14 cellular contexts compared by ENCODE assay signal in genomic region chr1:160646192-160646591, GRCh38. TPM values are rescaled to one million over a fixed set of nuclear protein-coding genes. Genes with fewer than 3 reads are reported as not detected.
DNase-seq lines count a peak whose midpoint lies in the region; ATAC-seq, FAIRE-seq and TF ChIP-seq lines count a peak whose summit lies in the region.
"Had no signal": no experiment of that assay in that cellular context is flagged by ENCODE, and none has a peak within 500 bp of the region (broad histone marks: within the 10 kb centered on the region; RNA-seq: fewer than 3 reads in every experiment).

No MANE protein-coding gene starts in this region.

- CTCF ChIA-PET in CD4-positive, alpha-beta T cell (lab: Charles Lee) = interaction anchor here (1.2 to 3.2 kb wide), 5 partner anchors 24 to 96 kb away, joined by 3 to 27 read pairs (median 5); no protein-coding TSS in a partner anchor

- H3K27me3 Mint-ChIP-seq in CD4-positive, alpha-beta T cell = no peaks in the 10 kb centered on the region
- no peaks in the 10 kb centered on the region for H3K27me3 Mint-ChIP-seq in activated naive CD8-positive, alpha-beta T cell treated with anti-CD3 and anti-CD28 coated beads, Interleukin-2, amount 50 U/mL, for 24 hours
- H3K27me3 Mint-ChIP-seq in natural killer cell (ENCODE audit: low read depth in 2 of 2) = peaks cover 8 to 33% of the 10 kb centered on the region in 2 donors

- H3K27ac Mint-ChIP-seq in CD4-positive, alpha-beta T cell = peak overlapping the region; percentile 97
- peak overlapping the region; percentile 95 for H3K27ac Mint-ChIP-seq in activated naive CD8-positive, alpha-beta T cell treated with anti-CD3 and anti-CD28 coated beads, Interleukin-2, amount 50 U/mL, for 24 hours
- H3K27ac Mint-ChIP-seq in natural killer cell = no peak overlapping the region

- H3K27me3 ChIP-seq in CD4-positive, alpha-beta T cell (ENCODE audit: control insufficient read depth, insufficient read depth, low read length) = no peaks in the 10 kb centered on the region
- H3K27me3 ChIP-seq: pancreas had no signal

- intact Hi-C loops in CD4-positive, alpha-beta T cell (cut with DNase I, micrococcal nuclease) = loop anchor here (2.0 to 5.0 kb wide), 3 partner anchors 15 to 71 kb away; no protein-coding TSS in a partner anchor
- intact Hi-C loops in natural killer cell (cut with micrococcal nuclease) = no loop called here

- FAIRE-seq in D721Med (lab: Jason Lieb, UNC) = no peak
- FAIRE-seq: pancreas had no signal

- peak overlapping the region; percentile 76 for H3K27ac ChIP-seq in CD4-positive, alpha-beta T cell (ENCODE audit: low read depth, low read length)
- H3K27ac ChIP-seq: KMS-11, pancreas had no signal

- no peak for ATAC-seq in CD4-positive, alpha-beta T cell (ENCODE audit: poor library complexity)
- peak; percentile 15 for ATAC-seq in GM19395 (IDR thresholded peaks at IDR 0.05; ENCODE audit: unreplicated experiment)
- ATAC-seq in activated naive CD8-positive, alpha-beta T cell treated with anti-CD3 and anti-CD28 coated beads, Interleukin-2, amount 50 U/mL, for 24 hours = no peak
- no peak for ATAC-seq in natural killer cell
- ATAC-seq: left ventricle myocardium superior had no signal

- no peak for DNase-seq in CD4-positive, alpha-beta T cell
- no peak for DNase-seq in activated naive CD8-positive, alpha-beta T cell treated with anti-CD3 and anti-CD28 coated beads, Interleukin-2, amount 50 U/mL, for 24 hours
- DNase-seq in natural killer cell = no peak
- DNase-seq in NCI-H1105 (lab: John Stamatoyannopoulos, UW) = no peak
- DNase-seq in HK-2 (ENCODE audit: unreplicated experiment) = no peak
- no peak for DNase-seq in COR-L47 (lab: John Stamatoyannopoulos, UW)
- no peak for DNase-seq in D721Med (ENCODE audit: insufficient read length, low spot score)
- DNase-seq: heart left ventricle; left ventricle myocardium superior; pancreas; stimulated activated CD4-positive, alpha-beta T cell treated with anti-CD3 and anti-CD28 coated beads, Interleukin-1b, Interleukin-23, amount 100 ng/mL, for 48 hours; SW 1271 had no signal

- POLR2A ChIA-PET in CD4-positive, alpha-beta T cell (lab: Charles Lee) = interaction anchor here (0.6 to 5.7 kb wide), 12 partner anchors 9 to 218 kb away, joined by 3 to 74 read pairs (median 8); no protein-coding TSS in a partner anchor

- no peaks in the 10 kb centered on the region for H3K9me3 ChIP-seq in CD4-positive, alpha-beta T cell (ENCODE audit: control insufficient read depth, low read length)
- H3K9me3 ChIP-seq: heart left ventricle, pancreas had no signal

- no peak for TF ChIP-seq CTCF in CD4-positive, alpha-beta T cell (IDR thresholded peaks at IDR 0.05)
- no peak for TF ChIP-seq CTCF in natural killer cell (IDR thresholded peaks at IDR 0.05)
- TF ChIP-seq CTCF in D721Med (IDR thresholded peaks at IDR 0.05; ENCODE audit: insufficient read depth, missing control alignments) = no peak

- H3K36me3 Mint-ChIP-seq in CD4-positive, alpha-beta T cell (ENCODE audit: low read depth) = peaks cover 36% of the 10 kb centered on the region
- peaks cover 59% of the 10 kb centered on the region for H3K36me3 Mint-ChIP-seq in activated naive CD8-positive, alpha-beta T cell treated with anti-CD3 and anti-CD28 coated beads, Interleukin-2, amount 50 U/mL, for 24 hours (ENCODE audit: low read depth)
- H3K36me3 Mint-ChIP-seq in natural killer cell = no peaks in the 10 kb centered on the region

- H3K9me3 Mint-ChIP-seq in CD4-positive, alpha-beta T cell = no peaks in the 10 kb centered on the region
- H3K9me3 Mint-ChIP-seq in activated naive CD8-positive, alpha-beta T cell treated with anti-CD3 and anti-CD28 coated beads, Interleukin-2, amount 50 U/mL, for 24 hours = no peaks in the 10 kb centered on the region
- no peaks in the 10 kb centered on the region for H3K9me3 Mint-ChIP-seq in natural killer cell

- H3K4me3 Mint-ChIP-seq in CD4-positive, alpha-beta T cell = peak overlapping the region; percentile 97
- H3K4me3 Mint-ChIP-seq in activated naive CD8-positive, alpha-beta T cell treated with anti-CD3 and anti-CD28 coated beads, Interleukin-2, amount 50 U/mL, for 24 hours = peak overlapping the region; percentile 100
- peak overlapping the region; percentile 29 for H3K4me3 Mint-ChIP-seq in natural killer cell

- H3K4me1 Mint-ChIP-seq in CD4-positive, alpha-beta T cell (ENCODE audit: low read depth) = peaks cover 78% of the 10 kb centered on the region
- H3K4me1 Mint-ChIP-seq in activated naive CD8-positive, alpha-beta T cell treated with anti-CD3 and anti-CD28 coated beads, Interleukin-2, amount 50 U/mL, for 24 hours = peaks cover 65% of the 10 kb centered on the region
- peaks cover 16 to 27% of the 10 kb centered on the region in 2 donors for H3K4me1 Mint-ChIP-seq in natural killer cell

RNA-seq across cellular contexts. Expression of gene SLAMF1, which starts 0.7 kb away (rescaled TPM):
- total RNA-seq in CD4-positive, alpha-beta T cell = 10 to 100 TPM; 39.4 to 39.8 TPM
- 1 to 10 TPM; 1.1 to 3.5 (median 2.1) TPM for total RNA-seq in natural killer cell

Comparison
In these comparisons a context has a peak if more than half of its experiments do, and no peak if none do; other contexts are left out.
1. H3K27ac Mint-ChIP-seq: peak in CD4-positive, alpha-beta T cell (single experiment) and activated naive CD8-positive, alpha-beta T cell treated with anti-CD3 and anti-CD28 coated beads, Interleukin-2, amount 50 U/mL, for 24 hours (single experiment); none in natural killer cell (0 of 2).
2. H3K4me3 Mint-ChIP-seq: peak in every context shown above with its lines; median percentile 100 in activated naive CD8-positive, alpha-beta T cell treated with anti-CD3 and anti-CD28 coated beads, Interleukin-2, amount 50 U/mL, for 24 hours; 97 in CD4-positive, alpha-beta T cell; 29 in natural killer cell.
3. RNA of gene SLAMF1, which starts 0.7 kb away (total RNA-seq): 39.4 to 39.8 TPM in CD4-positive, alpha-beta T cell; 1.1 to 3.5 TPM in natural killer cell; every median in the first group is over 4 times any median in the second.